ENCODE assay signal across 1 cellular context in genomic region chr14:75533791-75534190, GRCh38.
TF ChIP-seq lines count a peak whose summit lies in the region.

No MANE protein-coding gene starts in this region.

TF ChIP-seq in HepG2, 621 proteins besides CTCF, POLR2A, EP300 and RAD21:
- TF ChIP-seq NFAT5 (CRISPR knock-in tag; IDR thresholded peaks at IDR 0.05) = no peak
- TF ChIP-seq FOXA1 (IDR thresholded peaks at IDR 0.05) = no peak
- TF ChIP-seq FOXA1 (CRISPR knock-in tag; IDR thresholded peaks at IDR 0.05) = 0 out of 2 replicates have a peak, but pooled peaks have one; percentile 17
- peak; percentile 48; the same call in 1 of the 2 replicates for TF ChIP-seq FOXA3 (CRISPR knock-in tag; IDR thresholded peaks at IDR 0.05)
- no peak for TF ChIP-seq KMT2A (CRISPR knock-in tag; IDR thresholded peaks at IDR 0.05)
- TF ChIP-seq ZNF550 (CRISPR knock-in tag; IDR thresholded peaks at IDR 0.05; ENCODE audit: borderline replicate concordance) = no peak
